In genomic region chr5:1710091-1710490, GRCh38 we compare ENCODE assay signal across 7 cellular contexts.
A peak's percentile ranks its signal among the peaks of the same experiment; 100 is the strongest.
DNase-seq lines count a peak whose midpoint lies in the region; ATAC-seq, FAIRE-seq and TF ChIP-seq lines count a peak whose summit lies in the region.
"Not testable (repeated sequence)": the region's sequence is repeated elsewhere in the genome, so short reads cannot be mapped to it uniquely, and the experiment has no call there.

No MANE protein-coding gene starts in this region.

- not testable (repeated sequence) for H4K8ac ChIP-seq in H1 (ENCODE audit: extremely low read depth, insufficient read depth, low read length)

- not testable (repeated sequence) for H3F3A ChIP-seq in smooth muscle cell (ENCODE audit: low read depth)

- H2BK5ac ChIP-seq in H1 (ENCODE audit: low read depth, low read length) = not testable (repeated sequence)

- H3K27me3 Mint-ChIP-seq in Calu3 (ENCODE audit: unreplicated experiment) = peaks cover 50% of the 10 kb centered on the region
- peaks cover 12 to 21% of the 10 kb centered on the region in 2 donors for H3K27me3 Mint-ChIP-seq in T-cell
- H3K27me3 Mint-ChIP-seq in activated CD8-positive, alpha-beta T cell treated with anti-CD3 and anti-CD28 coated beads for 36 hours = peaks cover 19% of the 10 kb centered on the region

- H3K27ac ChIP-seq in H1 (ENCODE audit: low read depth, low read length); smooth muscle cell (ENCODE audit: low read depth): not testable (repeated sequence)

- not testable (repeated sequence) for TF ChIP-seq POLR2A in H1 (IDR thresholded peaks at IDR 0.05; ENCODE audit: control extremely low read depth in 1 of 2, low read depth in 2 of 2, low read length in 2 of 2)

- peaks cover 0 to 12% (median 10%) of the 10 kb centered on the region in 4 experiments; a peak in 6 of 7 replicates for H3K4me1 ChIP-seq in H1 (replicated peaks in 1 of 4; ENCODE audit: control insufficient read depth in 3 of 4, insufficient read depth in 4 of 4, low read length in 3 of 4)
- not testable (repeated sequence) for H3K4me1 ChIP-seq in smooth muscle cell (ENCODE audit: low read depth)

- TF ChIP-seq RAD21 in H1 (IDR thresholded peaks at IDR 0.05 in 1 of 2, conservative IDR thresholded peaks at IDR 0.05 in 1 of 2; ENCODE audit: low read depth in 2 of 2, low read length in 2 of 2) = not testable (repeated sequence)

- H2BK120ac ChIP-seq in H1 (replicated peaks; ENCODE audit: low read depth, low read length) = not testable (repeated sequence)

- H2BK20ac ChIP-seq in H1 (ENCODE audit: low read length) = not testable (repeated sequence)

- H2AFZ ChIP-seq in H1 (ENCODE audit: low read length); smooth muscle cell (ENCODE audit: low read depth): not testable (repeated sequence)

- not testable (repeated sequence) for H3K23ac ChIP-seq in H1 (ENCODE audit: insufficient read length)

- not testable (repeated sequence) for H2BK15ac ChIP-seq in H1 (ENCODE audit: low read length)

- ATAC-seq in T-cell (replicated peaks in 1 of 4); activated CD8-positive, alpha-beta T cell treated with anti-CD3 and anti-CD28 coated beads for 36 hours: not testable (repeated sequence)

- BruUV-seq in Calu3 (replicated peaks; lab: Mats Ljungman, UMichigan) = not testable (repeated sequence)

- not testable (repeated sequence) for H3K79me1 ChIP-seq in H1 (ENCODE audit: low read depth, low read length)

- not testable (repeated sequence) for TF ChIP-seq CTCF in Calu3 (IDR thresholded peaks at IDR 0.05; ENCODE audit: unreplicated experiment); activated CD8-positive, alpha-beta T cell treated with anti-CD3 and anti-CD28 coated beads for 36 hours (IDR thresholded peaks at IDR 0.05); H1 (IDR thresholded peaks at IDR 0.05; ENCODE audit: control extremely low read depth in 1 of 3, insufficient read depth in 1 of 3, low read depth in 1 of 3, low read length in 3 of 3); smooth muscle cell (IDR thresholded peaks at IDR 0.05; ENCODE audit: borderline replicate concordance, insufficient read depth, poor library complexity, severe bottlenecking)

- POLR2A ChIA-PET in T-cell (lab: Charles Lee); activated CD8-positive, alpha-beta T cell treated with anti-CD3 and anti-CD28 coated beads for 36 hours (lab: Charles Lee): not testable (repeated sequence)
- POLR2A ChIA-PET in H1 (lab: Charles Lee; ENCODE audit: partially characterized antibody) = interaction anchor here (1.2 to 1.3 kb wide), 3 partner anchors 12 to 89 kb away, joined by 3 read pairs; no protein-coding TSS in a partner anchor

- peak overlapping the region; percentile 51 for H3K4me3 Mint-ChIP-seq in Calu3 (ENCODE audit: low read depth, unreplicated experiment)
- H3K4me3 Mint-ChIP-seq in T-cell = peak overlapping the region; percentile 66 to 76 (median 71)
- peak overlapping the region; percentile 61 for H3K4me3 Mint-ChIP-seq in activated CD8-positive, alpha-beta T cell treated with anti-CD3 and anti-CD28 coated beads for 36 hours

- not testable (repeated sequence) for DNase-seq in Calu3; H1 (ENCODE audit: low read depth in 1 of 2, low spot score in 2 of 2); smooth muscle cell (lab: John Stamatoyannopoulos, UW; ENCODE audit: unreplicated experiment)
- DNase-seq in T-cell (peak in 13 of 34 experiments; percentile 8 to 69 (median 50)), activated gamma-delta T cell treated with Interleukin-2 at 50 U/mL for 16 hours (peak; percentile 24)
- DNase-seq in activated CD8-positive, alpha-beta T cell treated with anti-CD3 and anti-CD28 coated beads for 36 hours = peak; percentile 61

- H3K18ac ChIP-seq in H1 (ENCODE audit: extremely low read depth, low read length) = not testable (repeated sequence)

- H3K56ac ChIP-seq in H1 (replicated peaks; ENCODE audit: insufficient read length, low read depth, low read length) = not testable (repeated sequence)

- peak overlapping the region in 2 of 4 experiments; percentile 28 to 47; a peak in 3 of 8 replicates for H3K4me3 ChIP-seq in H1 (ENCODE audit: extremely low read depth in 1 of 4, insufficient read depth in 2 of 4, low read depth in 3 of 4, low read length in 4 of 4)
- H3K4me3 ChIP-seq in iPS-18c (ENCODE audit: insufficient read depth, low read depth, low read length) = peak overlapping the region; percentile 31; the same call in 1 of the 2 replicates
- not testable (repeated sequence) for H3K4me3 ChIP-seq in smooth muscle cell

- WGBS in H1 (ENCODE audit: extremely low coverage in 1 of 2, insufficient coverage in 1 of 2, insufficient read length in 1 of 2, insufficient replicate concordance in 2 of 2, low coverage in 1 of 2, low lambda C conversion rate in 2 of 2, missing lambda C conversion rate in 1 of 2), 2 experiments = 0% methylated on average over 1 of the region's 21 CpGs; no CpG with 5 or more reads in 1 of the 2 experiments
- WGBS in smooth muscle cell (ENCODE audit: low lambda C conversion rate) = 9% methylated on average over 8 of the region's 21 CpGs

- FAIRE-seq in H1 (lab: Jason Lieb, UNC) = not testable (repeated sequence)

- H3K79me2 ChIP-seq in H1 (ENCODE audit: control insufficient read depth in 1 of 2, insufficient read depth in 2 of 2, low read length in 2 of 2); smooth muscle cell (ENCODE audit: low read depth): not testable (repeated sequence)

- peaks cover 0 to 12% (median 6%) of the 10 kb centered on the region in 4 experiments; a peak in 4 of 7 replicates for H3K27me3 ChIP-seq in H1 (replicated peaks in 1 of 4; ENCODE audit: control insufficient read depth in 3 of 4, extremely low read depth in 1 of 4, insufficient read depth in 3 of 4, low read length in 3 of 4)
- not testable (repeated sequence) for H3K27me3 ChIP-seq in smooth muscle cell (ENCODE audit: low read depth)

- not testable (repeated sequence) for H2AK5ac ChIP-seq in H1 (ENCODE audit: low read depth, low read length)

- not testable (repeated sequence) for H3K4me1 Mint-ChIP-seq in Calu3 (ENCODE audit: low read depth, unreplicated experiment); activated CD8-positive, alpha-beta T cell treated with anti-CD3 and anti-CD28 coated beads for 36 hours (ENCODE audit: low read depth)
- H3K4me1 Mint-ChIP-seq in T-cell = peaks cover 9 to 13% (median 11%) of the 10 kb centered on the region in 3 donors

- not testable (repeated sequence) for H3K23me2 ChIP-seq in H1 (ENCODE audit: low read depth, low read length)

- not testable (repeated sequence) for H4K91ac ChIP-seq in H1 (replicated peaks; ENCODE audit: insufficient read length, low read length)

- not testable (repeated sequence) for TF ChIP-seq EP300 in H1 (IDR thresholded peaks at IDR 0.05; ENCODE audit: borderline replicate concordance in 1 of 2, low read depth in 2 of 2, low read length in 2 of 2)

- not testable (repeated sequence) for H3K36me3 ChIP-seq in H1 (ENCODE audit: control insufficient read depth in 2 of 4, insufficient read depth in 4 of 4, low read length in 3 of 4); smooth muscle cell (ENCODE audit: low read depth)

- not testable (repeated sequence) for H3K14ac ChIP-seq in H1 (ENCODE audit: insufficient read length)

- H3K4me2 ChIP-seq in H1 (ENCODE audit: insufficient read depth in 1 of 2, low read depth in 2 of 2, low read length in 2 of 2) (peak overlapping the region; percentile 61 to 91), smooth muscle cell (peak overlapping the region; percentile 54)

- intact Hi-C loops in Calu3 (cut with micrococcal nuclease; ENCODE audit: unreplicated experiment); activated CD8-positive, alpha-beta T cell treated with anti-CD3 and anti-CD28 coated beads for 36 hours (cut with micrococcal nuclease): not testable (repeated sequence)

- H3K9ac ChIP-seq in H1 (replicated peaks in 1 of 4; ENCODE audit: extremely low read depth in 1 of 4, low read depth in 3 of 4, low read length in 3 of 4); smooth muscle cell (ENCODE audit: low read depth): not testable (repeated sequence)

- not testable (repeated sequence) for H4K5ac ChIP-seq in H1 (ENCODE audit: insufficient read length, low read depth, low read length)

- CTCF ChIA-PET in Calu3 (lab: Charles Lee); activated CD8-positive, alpha-beta T cell treated with anti-CD3 and anti-CD28 coated beads for 36 hours (lab: Charles Lee): not testable (repeated sequence)
- CTCF ChIA-PET in T-cell (lab: Charles Lee) (interaction anchor here in 1 of 2 donors (1.0 kb wide), 1 partner anchor 29 kb away, joined by 3 read pairs; no protein-coding TSS in a partner anchor), H1 (lab: Charles Lee; ENCODE audit: partially characterized antibody) (interaction anchor here (1.1 kb wide), 1 partner anchor 41 kb away, joined by 4 read pairs; no protein-coding TSS in a partner anchor)

- not testable (repeated sequence) for H3K9me3 ChIP-seq in H1 (ENCODE audit: insufficient read depth in 2 of 2, low read depth in 1 of 2, low read length in 1 of 2); iPS-18c (ENCODE audit: control insufficient read depth, insufficient read depth, low read length); smooth muscle cell (replicated peaks; ENCODE audit: low read depth)

- H3K36me3 Mint-ChIP-seq in Calu3 (ENCODE audit: insufficient read depth, unreplicated experiment); T-cell; activated CD8-positive, alpha-beta T cell treated with anti-CD3 and anti-CD28 coated beads for 36 hours (ENCODE audit: low read depth): not testable (repeated sequence)

- H3K4ac ChIP-seq in H1 (replicated peaks; ENCODE audit: insufficient read length, low read depth, low read length) = not testable (repeated sequence)

- not testable (repeated sequence) for H2BK12ac ChIP-seq in H1 (ENCODE audit: low read depth, low read length)

- H4K20me1 ChIP-seq in H1 (replicated peaks in 1 of 2; ENCODE audit: control insufficient read depth in 1 of 2, insufficient read depth in 2 of 2, low read length in 2 of 2); smooth muscle cell (ENCODE audit: low read depth): not testable (repeated sequence)

- H3K9me3 Mint-ChIP-seq in Calu3 (ENCODE audit: low read depth, unreplicated experiment); T-cell; activated CD8-positive, alpha-beta T cell treated with anti-CD3 and anti-CD28 coated beads for 36 hours: not testable (repeated sequence)

- not testable (repeated sequence) for H3K27ac Mint-ChIP-seq in Calu3 (ENCODE audit: unreplicated experiment); activated CD8-positive, alpha-beta T cell treated with anti-CD3 and anti-CD28 coated beads for 36 hours
- peak overlapping the region; percentile 79 to 84 for H3K27ac Mint-ChIP-seq in T-cell
